ENCODE assay signal across 25 cellular contexts in genomic region chr12:13387074-13387473, GRCh38.
"Had no signal": no experiment of that assay in that cellular context is flagged by ENCODE, and none has a peak within 500 bp of the region (broad histone marks: within the 10 kb centered on the region; RNA-seq: fewer than 3 reads in every experiment).

No MANE protein-coding gene starts in this region.

- H3K27me3 ChIP-seq: thyroid gland had no signal

- H3K27me3 Mint-ChIP-seq: dendritic cell treated with granulocyte-macrophage colony-stimulating factor and Interleukin-4, amounts not matched to agents 40 ng/mL and 50 ng/mL, for 4 days had no signal

- H3K9me3 ChIP-seq: left ventricle myocardium inferior, thyroid gland had no signal

- H3K9me3 Mint-ChIP-seq: activated B cell treated with CpG ODN at 0.5 μM for 24 hours; activated naive CD4-positive, alpha-beta T cell treated with anti-CD3 and anti-CD28 coated beads for 36 hours; activated T-cell treated with anti-CD3 and anti-CD28 coated beads, Interleukin-2, amount 50 U/mL, for 4 hours; dendritic cell treated with granulocyte-macrophage colony-stimulating factor and Interleukin-4, amounts not matched to agents 40 ng/mL and 50 ng/mL, for 4 days; mesothelial cell of epicardium; T-cell; T-helper 2 cell treated with Interferon-gamma antibody and Interleukin-4, amounts not matched to agents 5 μg/mL and 100 μg/mL, for 36 hours had no signal

- H3K4me1 ChIP-seq: foreskin keratinocyte had no signal

- DNase-seq: activated B cell treated with CpG ODN at 0.5 μM for 24 hours; activated CD4-positive, alpha-beta T cell treated with anti-CD3 and anti-CD28 coated beads for 4 hours; activated CD4-positive, alpha-beta T cell treated with anti-CD3 and anti-CD28 coated beads, Interleukin-2, amount 50 U/mL, for 48 hours; activated CD8-positive, alpha-beta memory T cell treated with anti-CD3 and anti-CD28 coated beads, Interleukin-2, amount 50 U/mL, for 48 hours; activated naive CD4-positive, alpha-beta T cell treated with anti-CD3 and anti-CD28 coated beads for 36 hours; activated naive CD8-positive, alpha-beta T cell treated with anti-CD3 and anti-CD28 coated beads, Interleukin-2, amount 10 ng/mL, durations not matched to agents 7 days and 5 days; activated T-cell treated with anti-CD3 and anti-CD28 coated beads, Interleukin-2, amount 50 U/mL, for 4 hours; amniotic stem cell; effector CD4-positive, alpha-beta T cell; kidney glomerular epithelial cell; left ventricle myocardium inferior; occipital lobe; posterior cingulate gyrus; stimulated activated CD4-positive, alpha-beta T cell treated with anti-CD3 and anti-CD28 coated beads, Interleukin-4, amount 100 ng/mL, for 24 hours; stimulated activated naive CD4-positive, alpha-beta T cell treated with Interleukin-2 at 50 U/mL for 16 hours; T-cell; thyroid gland had no signal

- H3K36me3 ChIP-seq: cardiac muscle cell, left ventricle myocardium inferior, thyroid gland had no signal

- FAIRE-seq: endometrium, TTC549 had no signal

- ATAC-seq: activated T-cell treated with anti-CD3 and anti-CD28 coated beads, Interleukin-2, amount 50 U/mL, for 4 hours; T-cell had no signal

- H3K4me3 ChIP-seq: cardiac muscle cell, left ventricle myocardium inferior, thyroid gland had no signal

- H3K4me1 Mint-ChIP-seq: activated B cell treated with CpG ODN at 0.5 μM for 24 hours; activated naive CD8-positive, alpha-beta T cell treated with anti-CD3 and anti-CD28 coated beads, Interleukin-2, amount 10 ng/mL, durations not matched to agents 7 days and 5 days; T-cell had no signal

- H3K36me3 Mint-ChIP-seq: activated naive CD8-positive, alpha-beta T cell treated with anti-CD3 and anti-CD28 coated beads, Interleukin-2, amount 10 ng/mL, durations not matched to agents 7 days and 5 days; mesothelial cell of epicardium; T-cell had no signal

- H3K27ac ChIP-seq: cardiac muscle cell, foreskin keratinocyte, left ventricle myocardium inferior, thyroid gland had no signal

- H3K4me3 Mint-ChIP-seq: activated B cell treated with CpG ODN at 0.5 μM for 24 hours; activated naive CD4-positive, alpha-beta T cell treated with anti-CD3 and anti-CD28 coated beads for 36 hours; activated naive CD8-positive, alpha-beta T cell treated with anti-CD3 and anti-CD28 coated beads, Interleukin-2, amount 10 ng/mL, durations not matched to agents 7 days and 5 days; activated T-cell treated with anti-CD3 and anti-CD28 coated beads, Interleukin-2, amount 50 U/mL, for 4 hours; dendritic cell treated with granulocyte-macrophage colony-stimulating factor and Interleukin-4, amounts not matched to agents 40 ng/mL and 50 ng/mL, for 4 days; mesothelial cell of epicardium; nephron; T-cell; T-helper 2 cell treated with Interferon-gamma antibody and Interleukin-4, amounts not matched to agents 5 μg/mL and 100 μg/mL, for 36 hours had no signal

- H3K27ac Mint-ChIP-seq: activated B cell treated with CpG ODN at 0.5 μM for 24 hours; activated naive CD4-positive, alpha-beta T cell treated with anti-CD3 and anti-CD28 coated beads for 36 hours; activated naive CD8-positive, alpha-beta T cell treated with anti-CD3 and anti-CD28 coated beads, Interleukin-2, amount 10 ng/mL, durations not matched to agents 7 days and 5 days; dendritic cell treated with granulocyte-macrophage colony-stimulating factor and Interleukin-4, amounts not matched to agents 40 ng/mL and 50 ng/mL, for 4 days; mesothelial cell of epicardium; nephron; T-cell; T-helper 2 cell treated with Interferon-gamma antibody and Interleukin-4, amounts not matched to agents 5 μg/mL and 100 μg/mL, for 36 hours had no signal
